17 cellular contexts compared by ENCODE assay signal in the genomic region with DNA sequence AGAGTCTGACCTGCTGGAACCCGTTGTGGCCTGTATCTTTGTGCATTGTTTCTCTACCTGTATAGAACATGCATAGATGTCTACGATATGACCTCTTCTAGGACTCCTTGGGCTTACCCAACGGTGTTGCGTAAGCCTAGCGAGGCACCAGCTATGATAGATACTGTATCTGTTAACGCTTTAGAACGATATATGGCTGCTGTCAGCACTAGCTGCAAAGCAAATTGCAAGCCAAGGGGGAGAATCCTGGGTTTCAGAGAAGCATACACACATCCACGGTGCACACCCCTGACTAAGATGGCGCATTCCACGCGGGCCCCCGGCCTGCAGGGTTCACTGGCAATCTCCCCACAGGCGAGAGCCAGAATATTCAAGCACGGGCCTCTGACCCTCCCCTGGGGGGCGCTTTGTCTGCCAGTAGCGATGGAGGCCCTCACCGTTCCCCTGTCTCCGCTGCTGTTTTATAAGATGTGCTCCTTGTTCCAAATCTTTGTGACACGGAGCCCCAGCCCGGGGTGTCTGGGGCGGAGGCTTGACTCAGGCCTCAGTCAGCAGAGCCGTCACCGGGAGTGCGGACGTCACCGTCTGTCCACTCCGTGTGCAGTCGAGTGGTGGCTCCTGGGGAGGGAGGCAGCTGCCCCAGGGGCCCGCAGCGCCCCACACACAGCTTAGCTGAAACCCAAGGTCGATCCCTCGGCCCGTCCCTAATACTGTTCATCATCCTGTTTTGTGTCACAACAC. TPM values are rescaled to one million over a fixed set of nuclear protein-coding genes. Genes with fewer than 3 reads are reported as not detected.
DNase-seq lines count a peak whose midpoint lies in the region; ATAC-seq and TF ChIP-seq lines count a peak whose summit lies in the region.
"Had no signal": no experiment of that assay in that cellular context is flagged by ENCODE, and none has a peak within 500 bp of the region (broad histone marks: within the 10 kb centered on the region; RNA-seq: fewer than 3 reads in every experiment).

No MANE protein-coding gene starts in this region.

- H3K4me3 ChIP-seq in RWPE2 (ENCODE audit: severe bottlenecking): no peak overlapping the region
- H3K4me3 ChIP-seq: mucosa of descending colon, tibial artery had no signal

- no peak for TF ChIP-seq CTCF in 22Rv1 (IDR thresholded peaks at IDR 0.05)
- no peak for TF ChIP-seq CTCF in RWPE2 (IDR thresholded peaks at IDR 0.05; ENCODE audit: poor library complexity, severe bottlenecking)

- H3K4me1 ChIP-seq in RWPE2 (ENCODE audit: insufficient read depth, poor library complexity, severe bottlenecking): peaks cover 11% of the 10 kb centered on the region
- H3K4me1 ChIP-seq: tibial artery had no signal

- DNase-seq in RWPE2 (ENCODE audit: low spot score): no peak
- DNase-seq: ACHN; activated CD8-positive, alpha-beta T cell treated with anti-CD3 and anti-CD28 coated beads for 36 hours; activated effector memory CD4-positive, alpha-beta T cell treated with anti-CD3 and anti-CD28 coated beads, Interleukin-2, amount 50 U/mL, for 16 hours; brain microvascular endothelial cell; kidney; NCI-H2029; NCI-H748 treated with DMSO at 0.1 percent for 48 hours; RPMI8226; T1000 had no signal

- H3K27ac ChIP-seq in 22Rv1 (peak overlapping the region; percentile 59), RWPE2 (ENCODE audit: poor library complexity, severe bottlenecking) (peak overlapping the region; percentile 24)
- H3K27ac ChIP-seq: brain microvascular endothelial cell, tibial artery had no signal

- ATAC-seq in RWPE2 (ENCODE audit: low read depth) (peak; percentile 68), esophagus mucosa (peak; percentile 87), HG02938 (IDR thresholded peaks at IDR 0.05; ENCODE audit: unreplicated experiment) (no peak), GM18870 (IDR thresholded peaks at IDR 0.05; ENCODE audit: unreplicated experiment) (no peak), GM21737 (IDR thresholded peaks at IDR 0.05; ENCODE audit: unreplicated experiment) (no peak)
- ATAC-seq: activated CD8-positive, alpha-beta T cell treated with anti-CD3 and anti-CD28 coated beads for 36 hours had no signal

- H3K36me3 ChIP-seq in RWPE2 (ENCODE audit: low read depth): peaks cover 91% of the 10 kb centered on the region

- H3K9me3 ChIP-seq in RWPE2 (ENCODE audit: severe bottlenecking): no peaks in the 10 kb centered on the region
- H3K9me3 ChIP-seq: mucosa of descending colon, tibial artery had no signal

- no peaks in the 10 kb centered on the region for H3K27me3 ChIP-seq in RWPE2 (ENCODE audit: insufficient read depth, poor library complexity, severe bottlenecking)
- H3K27me3 ChIP-seq: brain microvascular endothelial cell, tibial artery had no signal

RNA-seq across cellular contexts. Expression of a gene that starts 12.9 kb away (rescaled TPM):
- total RNA-seq in esophagus mucosa: 1,167 TPM

RNA-seq across cellular contexts. Expression of a gene that starts 17.9 kb away (rescaled TPM):
- total RNA-seq in esophagus mucosa: 91.6 TPM

RNA-seq across cellular contexts. Expression of a gene that starts 23.9 kb away (rescaled TPM):
- 19.2 TPM for total RNA-seq in esophagus mucosa

RNA-seq across cellular contexts. Expression of a gene that starts 24.6 kb away (rescaled TPM):
- 0.48 TPM for total RNA-seq in esophagus mucosa

RNA-seq across cellular contexts. Expression of a gene that starts 41.6 kb away (rescaled TPM):
- 120 TPM for total RNA-seq in esophagus mucosa

Comparison
In these comparisons a context has a peak if more than half of its experiments do, and no peak if none do; other contexts are left out.
1. ATAC-seq: peak in RWPE2 (single experiment) and esophagus mucosa (single experiment); none in HG02938 (single experiment), GM18870 (single experiment) and GM21737 (single experiment).